In the genomic region with DNA sequence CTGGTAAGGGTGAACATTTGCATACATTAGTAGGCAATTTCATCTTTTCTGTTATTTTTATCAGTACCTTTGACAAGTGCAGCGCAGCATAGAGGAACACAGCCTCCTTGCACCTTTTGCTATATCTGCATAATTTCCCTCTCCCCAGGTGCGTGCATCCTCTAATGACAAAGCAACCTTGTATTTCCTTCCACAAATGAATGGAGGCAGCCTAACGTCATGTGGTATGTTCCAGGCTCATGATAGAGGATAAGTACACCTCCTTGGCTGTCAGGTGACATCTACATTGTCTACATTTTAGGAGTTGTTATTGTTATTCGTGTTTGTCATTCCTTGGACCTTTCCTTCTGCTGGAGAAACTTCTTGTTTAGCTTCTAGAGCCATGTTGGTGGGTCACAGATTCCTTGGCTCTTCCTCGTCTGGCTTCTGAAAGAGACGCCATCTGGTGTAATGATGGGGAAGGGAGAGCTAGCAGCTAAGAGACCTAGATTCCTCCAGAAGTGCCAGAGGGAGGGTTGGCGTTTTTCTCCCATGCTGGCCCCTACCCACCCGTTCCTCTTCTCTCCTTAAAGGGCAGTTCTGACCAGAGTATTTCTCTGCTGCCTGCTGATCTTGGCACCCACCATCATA, we compare ENCODE assay signal across 1 cellular context.
TF ChIP-seq lines count a peak whose summit lies in the region.

No MANE protein-coding gene starts in this region.

TF ChIP-seq in H1, 55 proteins besides CTCF, POLR2A, EP300 and RAD21:
- TF ChIP-seq KDM5A (IDR thresholded peaks at IDR 0.05; ENCODE audit: low read length) (no peak), EGR1 (IDR thresholded peaks at IDR 0.05; ENCODE audit: borderline replicate concordance, low read depth, low read length) (no peak), SP2 (IDR thresholded peaks at IDR 0.05; ENCODE audit: low read length) (no peak)
